In genomic region chr11:65390099-65390941, GRCh38 we compare ENCODE assay signal across 8 cellular contexts. TPM values are rescaled to one million over a fixed set of nuclear protein-coding genes. Genes with fewer than 3 reads are reported as not detected.
A peak's percentile ranks its signal among the peaks of the same experiment; 100 is the strongest.
DNase-seq lines count a peak whose midpoint lies in the region; ATAC-seq, FAIRE-seq and TF ChIP-seq lines count a peak whose summit lies in the region.

No MANE protein-coding gene starts in this region.

- H3K4me3 ChIP-seq in astrocyte (ENCODE audit: insufficient read depth, low read depth, low read length) (peak overlapping the region; percentile 5), tibial artery (peak overlapping the region in 1 of 2 donors; percentile 11), mucosa of descending colon (no peak overlapping the region)

- no peaks in the 10 kb centered on the region for H3K9me3 Mint-ChIP-seq in activated CD4-positive, alpha-beta memory T cell treated with anti-CD3 and anti-CD28 coated beads, Interleukin-2, amount 10 ng/mL, durations not matched to agents 7 days and 5 days
- H3K9me3 Mint-ChIP-seq in activated CD4-positive, alpha-beta memory T cell treated with anti-CD3 and anti-CD28 coated beads for 36 hours = no peaks in the 10 kb centered on the region
- H3K9me3 Mint-ChIP-seq in astrocyte (ENCODE audit: unreplicated experiment) = no peaks in the 10 kb centered on the region

- POLR2A ChIA-PET in activated CD4-positive, alpha-beta memory T cell treated with anti-CD3 and anti-CD28 coated beads, Interleukin-2, amount 10 ng/mL, durations not matched to agents 7 days and 5 days (lab: Charles Lee) = interaction anchor here (0.9 to 21.7 kb wide), 3 partner anchors 10 to 112 kb away, joined by 4 to 501 read pairs (median 443); partner anchors contain the start of genes MALAT1 and NEAT1
- POLR2A ChIA-PET in activated CD4-positive, alpha-beta memory T cell treated with anti-CD3 and anti-CD28 coated beads for 36 hours (lab: Charles Lee) = interaction anchor here (0.9 kb wide), 1 partner anchor 31 kb away, joined by 3 read pairs; no protein-coding TSS in a partner anchor

- peaks cover 38% of the 10 kb centered on the region for H3K36me3 Mint-ChIP-seq in activated CD4-positive, alpha-beta memory T cell treated with anti-CD3 and anti-CD28 coated beads, Interleukin-2, amount 10 ng/mL, durations not matched to agents 7 days and 5 days (ENCODE audit: low read depth)
- peaks cover 20% of the 10 kb centered on the region for H3K36me3 Mint-ChIP-seq in activated CD4-positive, alpha-beta memory T cell treated with anti-CD3 and anti-CD28 coated beads for 36 hours
- peaks cover 27% of the 10 kb centered on the region for H3K36me3 Mint-ChIP-seq in astrocyte (ENCODE audit: low read depth, unreplicated experiment)

- peak overlapping the region; percentile 69 for H3K9ac ChIP-seq in astrocyte (ENCODE audit: low read length)

- no peak overlapping the region for H3K4me3 Mint-ChIP-seq in activated CD4-positive, alpha-beta memory T cell treated with anti-CD3 and anti-CD28 coated beads, Interleukin-2, amount 10 ng/mL, durations not matched to agents 7 days and 5 days
- no peak overlapping the region for H3K4me3 Mint-ChIP-seq in activated CD4-positive, alpha-beta memory T cell treated with anti-CD3 and anti-CD28 coated beads for 36 hours
- H3K4me3 Mint-ChIP-seq in astrocyte (ENCODE audit: unreplicated experiment) = peak overlapping the region; percentile 75

- H3K27me3 ChIP-seq in astrocyte (ENCODE audit: insufficient read depth, low read length) = no peaks in the 10 kb centered on the region
- H3K27me3 ChIP-seq in tibial artery = no peaks in the 10 kb centered on the region

- H3K9me3 ChIP-seq in astrocyte (ENCODE audit: insufficient read depth, low read depth, low read length) (no peaks in the 10 kb centered on the region), tibial artery (no peaks in the 10 kb centered on the region), mucosa of descending colon (no peaks in the 10 kb centered on the region)

- H3K4me1 Mint-ChIP-seq in activated CD4-positive, alpha-beta memory T cell treated with anti-CD3 and anti-CD28 coated beads, Interleukin-2, amount 10 ng/mL, durations not matched to agents 7 days and 5 days = peaks cover 59% of the 10 kb centered on the region
- H3K4me1 Mint-ChIP-seq in activated CD4-positive, alpha-beta memory T cell treated with anti-CD3 and anti-CD28 coated beads for 36 hours (ENCODE audit: low read depth) = peaks cover 48% of the 10 kb centered on the region
- H3K4me1 Mint-ChIP-seq in astrocyte (ENCODE audit: low read depth, unreplicated experiment) = peaks cover 35% of the 10 kb centered on the region

- H3K27ac ChIP-seq in astrocyte (ENCODE audit: low read depth, low read length) (peak overlapping the region; percentile 61), tibial artery (peak overlapping the region; percentile 50 to 64)

- peak overlapping the region; percentile 91 for H3K4me2 ChIP-seq in astrocyte (ENCODE audit: low read length)

- CTCF ChIA-PET in activated CD4-positive, alpha-beta memory T cell treated with anti-CD3 and anti-CD28 coated beads, Interleukin-2, amount 10 ng/mL, durations not matched to agents 7 days and 5 days (lab: Charles Lee) = interaction anchor here (1.3 kb wide), 1 partner anchor 55 kb away, joined by 3 read pairs; no protein-coding TSS in a partner anchor
- CTCF ChIA-PET in activated CD4-positive, alpha-beta memory T cell treated with anti-CD3 and anti-CD28 coated beads for 36 hours (lab: Charles Lee) = interaction anchor here (0.9 to 1.0 kb wide), 2 partner anchors 24 to 120 kb away, joined by 3 read pairs; no protein-coding TSS in a partner anchor

- peaks cover 41% of the 10 kb centered on the region for H3K4me1 ChIP-seq in astrocyte (ENCODE audit: insufficient read depth, low read length)
- H3K4me1 ChIP-seq in tibial artery = peaks cover 0 to 66% (median 47%) of the 10 kb centered on the region in 4 donors
- H3K4me1 ChIP-seq in mucosa of descending colon (ENCODE audit: low read depth) = peaks cover 38% of the 10 kb centered on the region

- H3K27ac Mint-ChIP-seq in activated CD4-positive, alpha-beta memory T cell treated with anti-CD3 and anti-CD28 coated beads, Interleukin-2, amount 10 ng/mL, durations not matched to agents 7 days and 5 days = peak overlapping the region; percentile 61
- no peak overlapping the region for H3K27ac Mint-ChIP-seq in activated CD4-positive, alpha-beta memory T cell treated with anti-CD3 and anti-CD28 coated beads for 36 hours
- peak overlapping the region; percentile 26 for H3K27ac Mint-ChIP-seq in astrocyte (ENCODE audit: unreplicated experiment)

- no peak for FAIRE-seq in astrocyte (lab: Jason Lieb, UNC)

- no peak for TF ChIP-seq CTCF in astrocyte (IDR thresholded peaks at IDR 0.05; ENCODE audit: insufficient read depth, low read depth, low read length)
- no peak for TF ChIP-seq CTCF in tibial artery (IDR thresholded peaks at IDR 0.05)
- TF ChIP-seq CTCF in mucosa of descending colon (IDR thresholded peaks at IDR 0.05) = no peak

- no peaks in the 10 kb centered on the region for H3K27me3 Mint-ChIP-seq in activated CD4-positive, alpha-beta memory T cell treated with anti-CD3 and anti-CD28 coated beads, Interleukin-2, amount 10 ng/mL, durations not matched to agents 7 days and 5 days
- no peaks in the 10 kb centered on the region for H3K27me3 Mint-ChIP-seq in activated CD4-positive, alpha-beta memory T cell treated with anti-CD3 and anti-CD28 coated beads for 36 hours
- no peaks in the 10 kb centered on the region for H3K27me3 Mint-ChIP-seq in astrocyte (ENCODE audit: low read depth, unreplicated experiment)

- H3K36me3 ChIP-seq in astrocyte (ENCODE audit: insufficient read depth, low read length) (peaks cover 4% of the 10 kb centered on the region), tibial artery (peaks cover 0 to 48% (median 25%) of the 10 kb centered on the region in 3 donors), mucosa of descending colon (ENCODE audit: low read depth) (no peaks in the 10 kb centered on the region)

- H3K79me2 ChIP-seq in astrocyte (ENCODE audit: insufficient read depth, low read length) = peaks cover 73% of the 10 kb centered on the region

- ATAC-seq in mucosa of descending colon = no peak

- peaks cover 43% of the 10 kb centered on the region for H4K20me1 ChIP-seq in astrocyte (ENCODE audit: insufficient read depth, low read length)

- intact Hi-C loops in activated CD4-positive, alpha-beta memory T cell treated with anti-CD3 and anti-CD28 coated beads for 36 hours (cut with micrococcal nuclease) = no loop called here
- intact Hi-C loops in tibial artery (cut with DNase I; ENCODE audit: low total_unique reads) (loop anchor here (2.0 kb wide), 1 partner anchor 18 kb away; no protein-coding TSS in a partner anchor), mucosa of descending colon (cut with DNase I, micrococcal nuclease) (no loop called here)

- no peak for DNase-seq in activated CD4-positive, alpha-beta memory T cell treated with anti-CD3 and anti-CD28 coated beads, Interleukin-2, amount 10 ng/mL, durations not matched to agents 7 days and 5 days
- DNase-seq in activated CD4-positive, alpha-beta memory T cell treated with anti-CD3 and anti-CD28 coated beads for 36 hours = no peak
- DNase-seq in astrocyte (ENCODE audit: low read depth) (no peak), islet precursor cell (peak; percentile 77), tibial artery (no peak), mucosa of descending colon (no peak), NCI-H1694 treated with DMSO at 0.1 percent for 48 hours (lab: John Stamatoyannopoulos, UW) (no peak), NCI-H2081 (lab: John Stamatoyannopoulos, UW) (no peak)

- H2AFZ ChIP-seq in astrocyte (ENCODE audit: low read depth, low read length) = peak overlapping the region; percentile 52

RNA-seq across cellular contexts. Expression of gene FRMD8, which starts 3.9 kb away (rescaled TPM):
- 10 to 100 TPM; 53.9 to 61.3 TPM for total RNA-seq in activated CD4-positive, alpha-beta memory T cell treated with anti-CD3 and anti-CD28 coated beads, Interleukin-2, amount 10 ng/mL, durations not matched to agents 7 days and 5 days
- 10 to 100 TPM; 34.7 to 37.9 TPM for total RNA-seq in activated CD4-positive, alpha-beta memory T cell treated with anti-CD3 and anti-CD28 coated beads for 36 hours
- total RNA-seq in astrocyte = 61.2 and 76.3 TPM in 2 replicates
- total RNA-seq in mucosa of descending colon = 10 to 100 TPM; 27.1 to 44.1 (median 42.3) TPM

RNA-seq across cellular contexts. Expression of gene SLC25A45, which starts 7.9 kb away (rescaled TPM):
- total RNA-seq in activated CD4-positive, alpha-beta memory T cell treated with anti-CD3 and anti-CD28 coated beads, Interleukin-2, amount 10 ng/mL, durations not matched to agents 7 days and 5 days = 10 to 100 TPM; 19.4 to 19.8 TPM
- 10 to 100 TPM; 14.4 to 16.1 TPM for total RNA-seq in activated CD4-positive, alpha-beta memory T cell treated with anti-CD3 and anti-CD28 coated beads for 36 hours
- total RNA-seq in astrocyte = 1.9 and 2.6 TPM in 2 replicates
- total RNA-seq in mucosa of descending colon = 10 to 100 TPM in 2 of 3 donors, 1 to 10 TPM in 1; 8.0 to 10.5 (median 10.1) TPM

RNA-seq across cellular contexts. Expression of gene NEAT1, which starts 32.3 kb away (rescaled TPM):
- total RNA-seq in activated CD4-positive, alpha-beta memory T cell treated with anti-CD3 and anti-CD28 coated beads, Interleukin-2, amount 10 ng/mL, durations not matched to agents 7 days and 5 days = 1,000 to 10,000 TPM; 1,222 to 1,245 TPM
- total RNA-seq in activated CD4-positive, alpha-beta memory T cell treated with anti-CD3 and anti-CD28 coated beads for 36 hours = 100 to 1,000 TPM; 593 to 683 TPM
- total RNA-seq in astrocyte (202 and 317 TPM in 2 replicates), mucosa of descending colon (1,000 to 10,000 TPM; 1,133 to 1,409 (median 1,237) TPM)

RNA-seq across cellular contexts. Expression of gene TIGD3, which starts 35.8 kb away (rescaled TPM):
- under 1 TPM; 0.58 to 0.88 TPM for total RNA-seq in activated CD4-positive, alpha-beta memory T cell treated with anti-CD3 and anti-CD28 coated beads, Interleukin-2, amount 10 ng/mL, durations not matched to agents 7 days and 5 days
- total RNA-seq in activated CD4-positive, alpha-beta memory T cell treated with anti-CD3 and anti-CD28 coated beads for 36 hours = under 1 TPM; 0.73 to 1.00 TPM
- total RNA-seq in astrocyte (0.20 and 0.29 TPM in 2 replicates), mucosa of descending colon (under 1 TPM in 2 of 3 donors, not detected in 1; 0.14 to 0.53 TPM)

RNA-seq across cellular contexts. Expression of gene DPF2, which starts 56.7 kb away (rescaled TPM):
- total RNA-seq in activated CD4-positive, alpha-beta memory T cell treated with anti-CD3 and anti-CD28 coated beads, Interleukin-2, amount 10 ng/mL, durations not matched to agents 7 days and 5 days = 10 to 100 TPM; 80.7 to 82.0 TPM
- 10 to 100 TPM; 68.7 to 71.6 TPM for total RNA-seq in activated CD4-positive, alpha-beta memory T cell treated with anti-CD3 and anti-CD28 coated beads for 36 hours
- 58.5 and 66.4 TPM in 2 replicates for total RNA-seq in astrocyte
- total RNA-seq in mucosa of descending colon = 10 to 100 TPM; 32.8 to 62.9 (median 35.5) TPM
